Comparison of ENCODE assay signal across 8 cellular contexts in genomic region chr2:138090330-138090729, GRCh38.
DNase-seq lines count a peak whose midpoint lies in the region; ATAC-seq and TF ChIP-seq lines count a peak whose summit lies in the region.

No MANE protein-coding gene starts in this region.

- H3K9me3 ChIP-seq in OCI-LY1 (ENCODE audit: low read length): no peaks in the 10 kb centered on the region
- H3K9me3 ChIP-seq in fibroblast of lung (ENCODE audit: control insufficient read depth, insufficient read depth, low read depth, low read length): no peaks in the 10 kb centered on the region

- no peak overlapping the region for H3K4me2 ChIP-seq in OCI-LY1 (ENCODE audit: low read length)
- H3K4me2 ChIP-seq in fibroblast of lung (ENCODE audit: extremely low read depth, insufficient read depth, low read length): no peak overlapping the region

- H3F3A ChIP-seq in OCI-LY1 (ENCODE audit: insufficient read depth, low read length): no peaks in the 10 kb centered on the region

- no peaks in the 10 kb centered on the region for H3K27me3 ChIP-seq in OCI-LY1 (ENCODE audit: insufficient read depth, low read length)
- H3K27me3 ChIP-seq in fibroblast of lung (ENCODE audit: control insufficient read depth, insufficient read depth, low read length): no peaks in the 10 kb centered on the region

- H3K9me2 ChIP-seq in OCI-LY1 (ENCODE audit: low read depth, low read length): no peaks in the 10 kb centered on the region

- peak in 1 of 2 donors; percentile 68 for DNase-seq in fibroblast of lung (ENCODE audit: low read depth in 2 of 2)
- DNase-seq in renal cortical epithelial cell (ENCODE audit: low read depth): peak; percentile 60
- no peak for DNase-seq in stimulated activated CD4-positive, alpha-beta T cell treated with anti-CD3 and anti-CD28 coated beads, Interleukin-4, amount 100 ng/mL, for 1 hour
- no peak for DNase-seq in DMS153 treated with DMSO at 0.1 percent for 48 hours (lab: John Stamatoyannopoulos, UW; ENCODE audit: unreplicated experiment)

- H3K36me3 ChIP-seq in OCI-LY1 (ENCODE audit: insufficient read depth, low read length) (no peaks in the 10 kb centered on the region), fibroblast of lung (ENCODE audit: control insufficient read depth, insufficient read depth, low read length) (no peaks in the 10 kb centered on the region)

- H4K20me1 ChIP-seq in OCI-LY1 (ENCODE audit: insufficient read depth, low read length): no peaks in the 10 kb centered on the region
- no peaks in the 10 kb centered on the region for H4K20me1 ChIP-seq in fibroblast of lung (ENCODE audit: control insufficient read depth, extremely low read depth, insufficient read depth, low read length)

- H3K4me3 ChIP-seq in OCI-LY1 (ENCODE audit: low read depth, low read length, poor library complexity, severe bottlenecking) (no peak overlapping the region), fibroblast of lung (replicated peaks in 1 of 4; ENCODE audit: control extremely low read depth in 1 of 4, insufficient read depth in 1 of 4, low read depth in 3 of 4, low read length in 4 of 4) (no peak overlapping the region)

- TF ChIP-seq CTCF in C4-2B (conservative IDR thresholded peaks at IDR 0.05) (peak; percentile 73), OCI-LY1 (IDR thresholded peaks at IDR 0.05; ENCODE audit: low read length) (peak; percentile 47; the same call in 1 of the 2 replicates), fibroblast of lung (conservative IDR thresholded peaks at IDR 0.05 in 1 of 2, IDR thresholded peaks at IDR 0.05 in 1 of 2; ENCODE audit: low read depth in 1 of 2, low read length in 2 of 2) (peak; percentile 80 to 89)

- H3K79me2 ChIP-seq in OCI-LY1 (ENCODE audit: insufficient read depth, low read length) (no peaks in the 10 kb centered on the region), fibroblast of lung (ENCODE audit: control insufficient read depth, insufficient read depth, low read length) (no peaks in the 10 kb centered on the region)

- H3K9ac ChIP-seq in OCI-LY1 (ENCODE audit: low read length): no peak overlapping the region
- no peak overlapping the region for H3K9ac ChIP-seq in fibroblast of lung (ENCODE audit: insufficient read depth, low read length)

- ATAC-seq in GM19043 (IDR thresholded peaks at IDR 0.05; ENCODE audit: low read depth, unreplicated experiment) (peak; percentile 76), HG03442 (IDR thresholded peaks at IDR 0.05; ENCODE audit: unreplicated experiment) (peak; percentile 86)

- H3K27ac ChIP-seq in C4-2B (no peak overlapping the region), OCI-LY1 (ENCODE audit: low read depth, low read length, poor library complexity, severe bottlenecking) (no peak overlapping the region), fibroblast of lung (ENCODE audit: insufficient read depth, low read length) (no peak overlapping the region)

- H2AFZ ChIP-seq in OCI-LY1 (ENCODE audit: low read length) (no peak overlapping the region), fibroblast of lung (ENCODE audit: low read length) (no peak overlapping the region)

- H3K4me1 ChIP-seq in OCI-LY1 (ENCODE audit: insufficient read depth, low read length, severe bottlenecking) (no peaks in the 10 kb centered on the region), fibroblast of lung (ENCODE audit: control insufficient read depth, extremely low read depth, insufficient read depth, low read length) (no peaks in the 10 kb centered on the region)
